In genomic region chr3:131083190-131083863, GRCh38 we compare ENCODE assay signal across 1 cellular context.
A peak's percentile ranks its signal among the peaks of the same experiment; 100 is the strongest.
TF ChIP-seq lines count a peak whose summit lies in the region.

No MANE protein-coding gene starts in this region.

TF ChIP-seq in SK-N-SH, 30 proteins besides CTCF, POLR2A, EP300 and RAD21 (continued from another document):
- TF ChIP-seq FOXJ3 (CRISPR knock-in tag; IDR thresholded peaks at IDR 0.05) (0 out of 2 replicates have a peak, but pooled peaks have one; percentile 42), GATA2 (CRISPR knock-in tag; IDR thresholded peaks at IDR 0.05) (peak; percentile 95), MEF2A (IDR thresholded peaks at IDR 0.05; ENCODE audit: borderline replicate concordance, low read depth) (no peak), NFIC (IDR thresholded peaks at IDR 0.05; ENCODE audit: borderline replicate concordance) (peak; percentile 62)
TF ChIP-seq in SK-N-SH: peak in this region for 7.
